17 cellular contexts compared by ENCODE assay signal in the genomic region with DNA sequence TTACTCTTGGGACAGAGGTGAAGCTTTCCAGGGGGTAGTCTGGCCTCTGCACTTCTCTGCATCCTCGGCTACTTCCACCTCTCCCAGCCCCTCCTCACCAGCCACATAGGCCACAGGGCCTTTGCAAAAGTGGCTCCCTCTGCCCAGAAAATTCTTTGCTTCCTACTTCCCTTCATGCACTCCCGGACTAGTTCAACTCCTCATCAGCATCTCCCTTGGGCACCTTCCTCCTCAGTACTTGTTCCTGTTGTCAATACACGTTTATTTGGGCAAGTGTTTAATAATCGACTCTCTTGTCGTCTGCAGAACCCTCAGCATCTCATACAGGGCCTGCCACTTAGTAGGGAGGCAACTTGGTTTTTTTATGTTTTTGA. TPM values are rescaled to one million over a fixed set of nuclear protein-coding genes. Genes with fewer than 3 reads are reported as not detected.
DNase-seq lines count a peak whose midpoint lies in the region; ATAC-seq, FAIRE-seq and TF ChIP-seq lines count a peak whose summit lies in the region.
"Had no signal": no experiment of that assay in that cellular context is flagged by ENCODE, and none has a peak within 500 bp of the region (broad histone marks: within the 10 kb centered on the region; RNA-seq: fewer than 3 reads in every experiment).

No MANE protein-coding gene starts in this region.

- TF ChIP-seq RAD21 in HepG2 (CRISPR knock-in tag; IDR thresholded peaks at IDR 0.05): no peak

- no peaks in the 10 kb centered on the region for H3K4me1 Mint-ChIP-seq in immature natural killer cell

- H3K27ac Mint-ChIP-seq in immature natural killer cell: no peak overlapping the region
- H3K27ac Mint-ChIP-seq: CD4-positive, alpha-beta T cell had no signal

- no peak for ATAC-seq in HepG2
- no peak for ATAC-seq in GM18505 (IDR thresholded peaks at IDR 0.05; ENCODE audit: unreplicated experiment)

- H3K27ac ChIP-seq in C4-2B: peak overlapping the region; percentile 72
- H3K27ac ChIP-seq in HEK293 (ENCODE audit: extremely low read depth, low read depth, low read length): no peak overlapping the region
- H3K27ac ChIP-seq in HepG2 (ENCODE audit: extremely low read length, insufficient read depth, low read length): peak overlapping the region; percentile 83
- H3K27ac ChIP-seq in transverse colon: peak overlapping the region; percentile 78 to 88 (median 88)
- H3K27ac ChIP-seq: KMS-11 had no signal

- no peaks in the 10 kb centered on the region for H3K79me2 ChIP-seq in HepG2 (ENCODE audit: insufficient read depth, low read length)

- H3K4me1 ChIP-seq in HEK293 (ENCODE audit: control insufficient read depth, insufficient read depth, low read length) (no peaks in the 10 kb centered on the region), HepG2 (ENCODE audit: insufficient read depth, low read length) (peaks cover 76% of the 10 kb centered on the region), transverse colon (peaks cover 2 to 41% (median 20%) of the 10 kb centered on the region in 4 donors)
- H3K4me1 ChIP-seq: BE2C, HAP-1 had no signal

- TF ChIP-seq EP300 in HepG2 (IDR thresholded peaks at IDR 0.05; ENCODE audit: low read depth in 2 of 2, low read length in 2 of 2) (no peak), HepG2 (CRISPR knock-in tag; IDR thresholded peaks at IDR 0.05; ENCODE audit: borderline replicate concordance) (no peak), transverse colon (IDR thresholded peaks at IDR 0.05; ENCODE audit: low read depth) (no peak)

- CTCF ChIA-PET in HEK293 (lab: Yijun Ruan, JAX): no interaction called here
- CTCF ChIA-PET in HepG2 (lab: Yijun Ruan, JAX; ENCODE audit: low intra/inter-chr PET ratio, low total read pairs): no interaction called here

- H3K9ac ChIP-seq in HepG2 (ENCODE audit: insufficient read depth, low read depth, low read length): peak overlapping the region; percentile 33
- H3K9ac ChIP-seq: KMS-11 had no signal

- POLR2A ChIA-PET in HEK293 (lab: Yijun Ruan, JAX): interaction anchor here (0.6 kb wide), 1 partner anchor 165 kb away, joined by 3 read pairs; no protein-coding TSS in a partner anchor
- POLR2A ChIA-PET in HepG2 (lab: Yijun Ruan, JAX): interaction anchor here (1.1 to 4.0 kb wide), 11 partner anchors 10 to 123 kb away, joined by 3 to 42 read pairs (median 8); a partner anchor contains a TSS

- H3K4me3 ChIP-seq in HEK293 (ENCODE audit: low read depth, low read length) (no peak overlapping the region), HepG2 (replicated peaks in 1 of 3; ENCODE audit: insufficient read depth in 1 of 3, low read depth in 2 of 3, low read length in 3 of 3) (peak overlapping the region in 1 of 3 experiments; percentile 8; a peak in 1 of 6 replicates), transverse colon (no peak overlapping the region)
- H3K4me3 ChIP-seq: HAP-1 had no signal

- H3K36me3 ChIP-seq in HEK293 (ENCODE audit: control insufficient read depth in 2 of 2, insufficient read depth in 1 of 2, low read length in 2 of 2) (no peaks in the 10 kb centered on the region), HepG2 (replicated peaks in 1 of 2; ENCODE audit: control insufficient read depth in 1 of 2, insufficient read depth in 2 of 2, low read length in 2 of 2) (no peaks in the 10 kb centered on the region), transverse colon (no peaks in the 10 kb centered on the region)
- H3K36me3 ChIP-seq: BE2C, HAP-1 had no signal

- no TSS peak for BruUV-seq in HepG2 (replicated peaks; lab: Mats Ljungman, UMichigan)

- peaks cover 1 to 9% (median 3%) of the 10 kb centered on the region in 3 donors for H3K27me3 Mint-ChIP-seq in immature natural killer cell (ENCODE audit: low read depth in 3 of 3)
- H3K27me3 Mint-ChIP-seq: CD4-positive, alpha-beta T cell had no signal

- H3K36me3 Mint-ChIP-seq in immature natural killer cell: no peaks in the 10 kb centered on the region

- no peak overlapping the region for H3K4me3 Mint-ChIP-seq in immature natural killer cell
- H3K4me3 Mint-ChIP-seq: CD4-positive, alpha-beta T cell had no signal

- in situ Hi-C loops in HepG2 (cut with HindIII; ENCODE audit: extremely low pct_ligation_motif_present, low pct_unique_long_range_greater_than_20kb) (no loop called here), transverse colon (cut with MboI; ENCODE audit: low pct_ligation_motif_present in 1 of 4, low pct_unique_long_range_greater_than_20kb in 1 of 4, low sequenced_read_pairs in 3 of 4) (no loop called here)

- TF ChIP-seq POLR2A in HepG2 (IDR thresholded peaks at IDR 0.05; ENCODE audit: insufficient read depth in 1 of 2, low read depth in 2 of 2, low read length in 2 of 2) (no peak), transverse colon (IDR thresholded peaks at IDR 0.05) (no peak), GM18505 (IDR thresholded peaks at IDR 0.05; ENCODE audit: borderline replicate concordance, extremely low read depth, insufficient read depth, insufficient read length) (no peak)

- 72% methylated on average over 5 of the region's 5 CpGs for WGBS in HepG2 (ENCODE audit: low lambda C conversion rate)
- WGBS in transverse colon (ENCODE audit: low coverage in 1 of 2), 2 donors: 60 to 68% methylated on average over 3 to 5 of the region's 5 CpGs

- H3K27me3 ChIP-seq in HepG2 (ENCODE audit: control insufficient read depth in 1 of 2, insufficient read depth in 2 of 2, low read length in 2 of 2) (no peaks in the 10 kb centered on the region), transverse colon (no peaks in the 10 kb centered on the region)
- H3K27me3 ChIP-seq: BE2C had no signal

- peak overlapping the region; percentile 40 for H3K4me2 ChIP-seq in HepG2 (ENCODE audit: low read depth, low read length)
- H3K4me2 ChIP-seq: KMS-11 had no signal

- no peaks in the 10 kb centered on the region for H3K9me3 ChIP-seq in HEK293 (ENCODE audit: control insufficient read depth, insufficient read depth, low read depth, low read length)
- H3K9me3 ChIP-seq in HepG2 (ENCODE audit: low read length): no peaks in the 10 kb centered on the region
- no peaks in the 10 kb centered on the region for H3K9me3 ChIP-seq in transverse colon
- H3K9me3 ChIP-seq: BE2C, HAP-1 had no signal

- no peaks in the 10 kb centered on the region for H3K9me3 Mint-ChIP-seq in immature natural killer cell
- H3K9me3 Mint-ChIP-seq: CD4-positive, alpha-beta T cell had no signal

- H2AFZ ChIP-seq in HepG2 (ENCODE audit: low read length): no peak overlapping the region

- no peaks in the 10 kb centered on the region for H4K20me1 ChIP-seq in HepG2 (ENCODE audit: insufficient read depth, low read length)

- no peak for TF ChIP-seq CTCF in C4-2B (conservative IDR thresholded peaks at IDR 0.05)
- no peak for TF ChIP-seq CTCF in HEK293 (tag by site-specific recombination; IDR thresholded peaks at IDR 0.05)
- TF ChIP-seq CTCF in HepG2 (CRISPR knock-in tag; IDR thresholded peaks at IDR 0.05): no peak
- no peak for TF ChIP-seq CTCF in transverse colon (IDR thresholded peaks at IDR 0.05)

- intact Hi-C loops in HepG2 (cut with micrococcal nuclease; ENCODE audit: unreplicated experiment): loop anchor here (1.0 to 5.0 kb wide), 4 partner anchors 20 to 105 kb away; a partner anchor contains a TSS
- intact Hi-C loops in transverse colon (cut with DNase I; ENCODE audit: low total_unique reads): no loop called here

- no peak for FAIRE-seq in HepG2 (lab: Jason Lieb, UNC)
- FAIRE-seq: GM12892 had no signal

- DNase-seq in HepG2 (ENCODE audit: low spot score) (no peak), transverse colon (no peak), immature natural killer cell (no peak), pons (ENCODE audit: low spot score) (no peak)
- DNase-seq: ACHN; BE2C; C1 segment of cervical spinal cord; CD4-positive, alpha-beta T cell; DMS153; DMS79; GDM1 had no signal

TF ChIP-seq in HEK293, 187 proteins besides CTCF, POLR2A, EP300 and RAD21:
- TF ChIP-seq ZNF623 (tag by site-specific recombination; IDR thresholded peaks at IDR 0.05) (peak; percentile 53), ZNF677 (tag by site-specific recombination; IDR thresholded peaks at IDR 0.05) (no peak)

TF ChIP-seq in HepG2, 621 proteins besides CTCF, POLR2A, EP300 and RAD21 (continues in another document):
- TF ChIP-seq ZNF737 (CRISPR knock-in tag; IDR thresholded peaks at IDR 0.05; ENCODE audit: borderline replicate concordance): no peak

RNA-seq across cellular contexts. Expression of a gene that starts 23.1 kb away (rescaled TPM):
- total RNA-seq in HepG2 (2016; rRNA removed; fragmentation: Illumina TruSeq; extraction: Trizol): 173 and 177 TPM in 2 replicates
- total RNA-seq in HepG2 (2016; cell fraction: cytosol; rRNA removed; fragmentation: Illumina TruSeq; extraction: Trizol; ENCODE audit: low read depth): 42.2 and 47.1 TPM in 2 replicates
- 166 and 185 TPM in 2 replicates for total RNA-seq in HepG2 (2016; cell fraction: insoluble cytoplasmic fraction; rRNA removed; fragmentation: Illumina TruSeq; extraction: Trizol)
- total RNA-seq in HepG2 (2016; cell fraction: membrane; rRNA removed; fragmentation: Illumina TruSeq; extraction: Trizol): 53.5 and 58.7 TPM in 2 replicates
- total RNA-seq in HepG2 (2016; cell fraction: nucleus; rRNA removed; fragmentation: Illumina TruSeq; extraction: Trizol): 231 and 239 TPM in 2 replicates
- polyA plus RNA-seq in HepG2 (2011; rRNA removed): 52.5 and 58.4 TPM in 2 replicates
- 16.6 and 26.6 TPM in 2 replicates for polyA plus RNA-seq in HepG2 (2011; cell fraction: cytosol; rRNA removed)
- polyA plus RNA-seq in HepG2 (2011; cell fraction: nucleus; rRNA removed): 77.7 and 102 TPM in 2 replicates
- polyA plus RNA-seq in HepG2 (2012): 151 and 152 TPM in 2 replicates
- polyA plus RNA-seq in HepG2 (2016; cell fraction: cytosol; fragmentation: Illumina TruSeq; extraction: Trizol; ENCODE audit: low read depth): 5.3 and 6.8 TPM in 2 replicates
- 200 and 216 TPM in 2 replicates for polyA plus RNA-seq in HepG2 (2016; cell fraction: insoluble cytoplasmic fraction; fragmentation: Illumina TruSeq; extraction: Trizol; ENCODE audit: low read depth)
- polyA plus RNA-seq in HepG2 (2016; cell fraction: membrane; fragmentation: Illumina TruSeq; extraction: Trizol; ENCODE audit: low read depth): 18.6 and 26.0 TPM in 2 replicates
- 243 and 249 TPM in 2 replicates for polyA plus RNA-seq in HepG2 (2016; cell fraction: nucleus; fragmentation: Illumina TruSeq; extraction: Trizol; ENCODE audit: insufficient read depth, low read depth)
- 135 and 250 TPM in 2 replicates for polyA minus RNA-seq in HepG2 (2011; rRNA and poly(A)+ RNA removed; ENCODE audit: low replicate concordance)
- polyA minus RNA-seq in HepG2 (2011; cell fraction: cytosol; rRNA and poly(A)+ RNA removed): 49.2 and 87.1 TPM in 2 replicates
- polyA minus RNA-seq in HepG2 (2011; cell fraction: nucleus; rRNA and poly(A)+ RNA removed): 329 and 403 TPM in 2 replicates
- 100 to 1,000 TPM in 3 of 4 donors, 10 to 100 TPM in 1; 72.9 to 419 (median 158) TPM for total RNA-seq in transverse colon
- polyA plus RNA-seq in immature natural killer cell: 10 to 100 TPM in 2 of 3 donors, 1 to 10 TPM in 1; 4.4 to 11.9 (median 10.2) TPM
